ENCODE assay signal across 9 cellular contexts in the genomic region with DNA sequence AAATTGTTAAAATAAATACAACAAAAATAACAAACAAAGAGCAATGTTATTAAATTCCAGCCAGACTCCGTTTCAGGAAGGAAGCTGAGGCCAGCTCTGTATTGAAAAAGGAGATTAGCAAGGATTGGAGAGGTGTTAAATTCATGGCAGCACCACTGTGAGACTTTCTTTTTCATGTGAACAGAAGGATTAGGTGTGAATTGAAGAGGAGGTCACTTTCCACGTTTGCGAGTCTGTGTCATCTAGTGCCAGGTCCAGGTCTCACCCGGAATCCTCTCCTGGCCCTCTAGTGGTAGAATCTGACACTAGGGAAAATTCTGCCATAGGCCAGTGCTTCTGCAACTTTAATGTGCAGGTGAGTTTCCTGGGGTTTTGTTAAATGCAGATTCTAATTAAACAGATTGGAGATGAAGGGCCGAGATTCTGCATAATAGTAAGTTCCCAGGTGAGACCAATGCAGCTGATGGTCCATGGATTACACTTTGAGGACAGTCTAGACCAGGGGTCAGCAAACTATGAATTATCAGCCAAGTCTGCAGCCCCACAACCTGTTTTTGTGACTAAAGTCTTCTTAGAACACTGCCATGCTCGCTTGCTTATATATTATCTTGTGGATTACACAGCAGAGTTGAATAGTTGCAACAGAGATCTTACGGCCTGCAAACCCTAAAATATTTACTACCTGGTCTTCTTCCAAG. TPM values are rescaled to one million over a fixed set of nuclear protein-coding genes. Genes with fewer than 3 reads are reported as not detected.
DNase-seq lines count a peak whose midpoint lies in the region; ATAC-seq and TF ChIP-seq lines count a peak whose summit lies in the region.
"Had no signal": no experiment of that assay in that cellular context is flagged by ENCODE, and none has a peak within 500 bp of the region (broad histone marks: within the 10 kb centered on the region; RNA-seq: fewer than 3 reads in every experiment).

No MANE protein-coding gene starts in this region.

- CTCF ChIA-PET in HEK293 (lab: Yijun Ruan, JAX), result interaction anchor here (0.6 to 2.4 kb wide), 27 partner anchors 9 to 463 kb away, joined by 3 to 23 read pairs (median 5); a partner anchor contains a TSS

- POLR2A ChIA-PET in HEK293 (lab: Yijun Ruan, JAX), result no interaction called here

- peak; percentile 67; the same call in 1 of the 2 replicates for TF ChIP-seq CTCF in HEK293 (tag by site-specific recombination; IDR thresholded peaks at IDR 0.05)
- peak; percentile 94 for TF ChIP-seq CTCF in fibroblast of pulmonary artery (IDR thresholded peaks at IDR 0.05; ENCODE audit: low read length, missing control alignments)
- TF ChIP-seq CTCF in ovary (IDR thresholded peaks at IDR 0.05), result peak in 2 of 3 donors; percentile 20 to 33

- no peak for TF ChIP-seq POLR2A in ovary (IDR thresholded peaks at IDR 0.05)

- no peak for TF ChIP-seq EP300 in ovary (IDR thresholded peaks at IDR 0.05)

- intact Hi-C loops in ovary (cut with DNase I), result no loop called here

- no peak overlapping the region for H3K27ac ChIP-seq in HEK293 (ENCODE audit: extremely low read depth, low read depth, low read length)
- H3K27ac ChIP-seq in ovary, result no peak overlapping the region
- H3K27ac ChIP-seq: neutrophil had no signal

- no peak overlapping the region for H3K4me3 ChIP-seq in HEK293 (ENCODE audit: low read depth, low read length)
- no peak overlapping the region for H3K4me3 ChIP-seq in fibroblast of pulmonary artery (replicated peaks; ENCODE audit: low read depth, low read length)
- H3K4me3 ChIP-seq in ovary, result no peak overlapping the region

- WGBS in ovary, 3 donors, result 22 to 25% (median 24%) methylated on average over 7 of the region's 7 CpGs

- H3K4me1 ChIP-seq in HEK293 (ENCODE audit: control insufficient read depth, insufficient read depth, low read length) (peaks cover 2% of the 10 kb centered on the region; the same call in 1 of the 2 replicates), ovary (ENCODE audit: insufficient read depth) (peaks cover 2% of the 10 kb centered on the region)

- H3K36me3 ChIP-seq in HEK293 (ENCODE audit: control insufficient read depth in 2 of 2, insufficient read depth in 1 of 2, low read length in 2 of 2) (no peaks in the 10 kb centered on the region), ovary (no peaks in the 10 kb centered on the region)
- H3K36me3 ChIP-seq: neutrophil had no signal

- in situ Hi-C loops in SK-MEL-5 (cut with HindIII; ENCODE audit: low pct_unique_long_range_greater_than_20kb, low sequenced_read_pairs), result no loop called here

- DNase-seq in NCI-H1417 (lab: John Stamatoyannopoulos, UW), result peak in 2 of 3 experiments; percentile 8 to 42
- no peak for DNase-seq in NCI-H1417 treated with DMSO at 0.1 percent for 48 hours (lab: John Stamatoyannopoulos, UW)
- DNase-seq in SK-MEL-5 (ENCODE audit: low read depth, low spot score), result peak; percentile 57
- DNase-seq in fibroblast of pulmonary artery (ENCODE audit: low read depth), result peak; percentile 42
- DNase-seq in ovary, result peak in 1 of 5 donors; percentile 24

- ATAC-seq in HG02798 (IDR thresholded peaks at IDR 0.05; ENCODE audit: poor library complexity, unreplicated experiment) (no peak), HG02610 (IDR thresholded peaks at IDR 0.05; ENCODE audit: unreplicated experiment) (no peak)

- no peaks in the 10 kb centered on the region for H3K27me3 ChIP-seq in ovary

- H3K9me3 ChIP-seq in HEK293 (ENCODE audit: control insufficient read depth, insufficient read depth, low read depth, low read length) (no peaks in the 10 kb centered on the region), ovary (no peaks in the 10 kb centered on the region)
- H3K9me3 ChIP-seq: neutrophil had no signal

TF ChIP-seq in HEK293, 187 proteins besides CTCF, POLR2A, EP300 and RAD21:
- TF ChIP-seq ZNF366 (tag by site-specific recombination; conservative IDR thresholded peaks at IDR 0.05), result 0 out of 2 replicates have a peak, but pooled peaks have one; percentile 43
- TF ChIP-seq, protein P1, sequence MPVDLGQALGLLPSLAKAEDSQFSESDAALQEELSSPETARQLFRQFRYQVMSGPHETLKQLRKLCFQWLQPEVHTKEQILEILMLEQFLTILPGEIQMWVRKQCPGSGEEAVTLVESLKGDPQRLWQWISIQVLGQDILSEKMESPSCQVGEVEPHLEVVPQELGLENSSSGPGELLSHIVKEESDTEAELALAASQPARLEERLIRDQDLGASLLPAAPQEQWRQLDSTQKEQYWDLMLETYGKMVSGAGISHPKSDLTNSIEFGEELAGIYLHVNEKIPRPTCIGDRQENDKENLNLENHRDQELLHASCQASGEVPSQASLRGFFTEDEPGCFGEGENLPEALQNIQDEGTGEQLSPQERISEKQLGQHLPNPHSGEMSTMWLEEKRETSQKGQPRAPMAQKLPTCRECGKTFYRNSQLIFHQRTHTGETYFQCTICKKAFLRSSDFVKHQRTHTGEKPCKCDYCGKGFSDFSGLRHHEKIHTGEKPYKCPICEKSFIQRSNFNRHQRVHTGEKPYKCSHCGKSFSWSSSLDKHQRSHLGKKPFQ (tag by site-specific recombination; IDR thresholded peaks at IDR 0.05), result peak; percentile 93
- TF ChIP-seq ZNF654 (tag by site-specific recombination; IDR thresholded peaks at IDR 0.05; ENCODE audit: low read depth), result peak; percentile 40
- no peak for TF ChIP-seq ZNF211 (tag by site-specific recombination; IDR thresholded peaks at IDR 0.05; ENCODE audit: low read depth)
- TF ChIP-seq ZNF660 (tag by site-specific recombination; IDR thresholded peaks at IDR 0.05), result 0 out of 2 replicates have a peak, but pooled peaks have one; percentile 32
- TF ChIP-seq, protein P2, sequence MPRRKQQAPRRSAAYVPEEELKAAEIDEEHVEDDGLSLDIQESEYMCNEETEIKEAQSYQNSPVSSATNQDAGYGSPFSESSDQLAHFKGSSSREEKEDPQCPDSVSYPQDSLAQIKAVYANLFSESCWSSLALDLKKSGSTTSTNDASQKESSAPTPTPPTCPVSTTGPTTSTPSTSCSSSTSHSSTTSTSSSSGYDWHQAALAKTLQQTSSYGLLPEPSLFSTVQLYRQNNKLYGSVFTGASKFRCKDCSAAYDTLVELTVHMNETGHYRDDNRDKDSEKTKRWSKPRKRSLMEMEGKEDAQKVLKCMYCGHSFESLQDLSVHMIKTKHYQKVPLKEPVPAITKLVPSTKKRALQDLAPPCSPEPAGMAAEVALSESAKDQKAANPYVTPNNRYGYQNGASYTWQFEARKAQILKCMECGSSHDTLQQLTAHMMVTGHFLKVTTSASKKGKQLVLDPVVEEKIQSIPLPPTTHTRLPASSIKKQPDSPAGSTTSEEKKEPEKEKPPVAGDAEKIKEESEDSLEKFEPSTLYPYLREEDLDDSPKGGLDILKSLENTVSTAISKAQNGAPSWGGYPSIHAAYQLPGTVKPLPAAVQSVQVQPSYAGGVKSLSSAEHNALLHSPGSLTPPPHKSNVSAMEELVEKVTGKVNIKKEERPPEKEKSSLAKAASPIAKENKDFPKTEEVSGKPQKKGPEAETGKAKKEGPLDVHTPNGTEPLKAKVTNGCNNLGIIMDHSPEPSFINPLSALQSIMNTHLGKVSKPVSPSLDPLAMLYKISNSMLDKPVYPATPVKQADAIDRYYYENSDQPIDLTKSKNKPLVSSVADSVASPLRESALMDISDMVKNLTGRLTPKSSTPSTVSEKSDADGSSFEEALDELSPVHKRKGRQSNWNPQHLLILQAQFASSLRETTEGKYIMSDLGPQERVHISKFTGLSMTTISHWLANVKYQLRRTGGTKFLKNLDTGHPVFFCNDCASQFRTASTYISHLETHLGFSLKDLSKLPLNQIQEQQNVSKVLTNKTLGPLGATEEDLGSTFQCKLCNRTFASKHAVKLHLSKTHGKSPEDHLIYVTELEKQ (tag by site-specific recombination; IDR thresholded peaks at IDR 0.05; ENCODE audit: borderline replicate concordance), result no peak
- TF ChIP-seq, protein P3, sequence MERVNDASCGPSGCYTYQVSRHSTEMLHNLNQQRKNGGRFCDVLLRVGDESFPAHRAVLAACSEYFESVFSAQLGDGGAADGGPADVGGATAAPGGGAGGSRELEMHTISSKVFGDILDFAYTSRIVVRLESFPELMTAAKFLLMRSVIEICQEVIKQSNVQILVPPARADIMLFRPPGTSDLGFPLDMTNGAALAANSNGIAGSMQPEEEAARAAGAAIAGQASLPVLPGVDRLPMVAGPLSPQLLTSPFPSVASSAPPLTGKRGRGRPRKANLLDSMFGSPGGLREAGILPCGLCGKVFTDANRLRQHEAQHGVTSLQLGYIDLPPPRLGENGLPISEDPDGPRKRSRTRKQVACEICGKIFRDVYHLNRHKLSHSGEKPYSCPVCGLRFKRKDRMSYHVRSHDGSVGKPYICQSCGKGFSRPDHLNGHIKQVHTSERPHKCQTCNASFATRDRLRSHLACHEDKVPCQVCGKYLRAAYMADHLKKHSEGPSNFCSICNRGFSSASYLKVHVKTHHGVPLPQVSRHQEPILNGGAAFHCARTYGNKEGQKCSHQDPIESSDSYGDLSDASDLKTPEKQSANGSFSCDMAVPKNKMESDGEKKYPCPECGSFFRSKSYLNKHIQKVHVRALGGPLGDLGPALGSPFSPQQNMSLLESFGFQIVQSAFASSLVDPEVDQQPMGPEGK (tag by site-specific recombination; IDR thresholded peaks at IDR 0.05), result no peak
- no peak; the same call in 1 of the 2 replicates for TF ChIP-seq PRDM1 (tag by site-specific recombination; IDR thresholded peaks at IDR 0.05)

RNA-seq across cellular contexts. Expression of a gene that starts 9.2 kb away (rescaled TPM):
- not detected in 2 replicates for total RNA-seq in SK-MEL-5 (2014; rRNA removed; shearing (Covaris generic))
- 0.11 and 0.15 TPM in 2 replicates for polyA plus RNA-seq in SK-MEL-5 (2015; cell fraction: cytosol; rRNA removed)
- 0.54 TPM in 1 of 2 replicates, not detected in the other for polyA plus RNA-seq in SK-MEL-5 (2015; cell fraction: nucleus; rRNA removed)
- total RNA-seq in ovary, result 1 to 10 TPM in 4 of 7 donors, under 1 TPM in 3; 0.23 to 2.2 (median 1.0) TPM
- polyA plus RNA-seq in ovary, result 1 to 10 TPM; 1.2 to 3.3 TPM

Comparison
In these comparisons a context has a peak if more than half of its experiments do, and no peak if none do; other contexts are left out.
1. CTCF ChIP-seq: peak in every context shown above with its lines; median percentile 94 in fibroblast of pulmonary artery; 67 in HEK293; 26 in ovary.